In the genomic region with DNA sequence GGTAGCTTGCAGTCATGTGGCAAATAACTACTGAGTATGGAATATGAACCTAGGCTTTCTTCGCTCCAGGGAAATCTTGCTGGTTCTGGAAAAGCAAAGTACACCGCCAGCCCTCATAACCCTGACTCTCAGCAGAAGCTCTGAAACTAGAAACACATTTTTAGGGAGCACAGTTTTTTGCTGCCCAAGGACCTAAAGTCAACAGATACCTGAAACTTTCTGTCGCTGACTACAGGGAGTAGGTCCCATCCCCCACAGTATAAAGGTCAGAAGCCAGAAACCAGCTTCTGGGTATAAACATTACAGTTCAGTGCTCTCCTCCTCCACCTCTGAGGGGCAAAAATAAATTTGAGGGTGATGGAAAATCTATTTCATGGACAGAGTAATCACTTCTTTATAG, we compare ENCODE assay signal across 2 cellular contexts.
TF ChIP-seq lines count a peak whose summit lies in the region.

No MANE protein-coding gene starts in this region.

TF ChIP-seq in A549, 52 proteins besides CTCF, POLR2A, EP300 and RAD21 (continued from another document):
- TF ChIP-seq, protein P1, sequence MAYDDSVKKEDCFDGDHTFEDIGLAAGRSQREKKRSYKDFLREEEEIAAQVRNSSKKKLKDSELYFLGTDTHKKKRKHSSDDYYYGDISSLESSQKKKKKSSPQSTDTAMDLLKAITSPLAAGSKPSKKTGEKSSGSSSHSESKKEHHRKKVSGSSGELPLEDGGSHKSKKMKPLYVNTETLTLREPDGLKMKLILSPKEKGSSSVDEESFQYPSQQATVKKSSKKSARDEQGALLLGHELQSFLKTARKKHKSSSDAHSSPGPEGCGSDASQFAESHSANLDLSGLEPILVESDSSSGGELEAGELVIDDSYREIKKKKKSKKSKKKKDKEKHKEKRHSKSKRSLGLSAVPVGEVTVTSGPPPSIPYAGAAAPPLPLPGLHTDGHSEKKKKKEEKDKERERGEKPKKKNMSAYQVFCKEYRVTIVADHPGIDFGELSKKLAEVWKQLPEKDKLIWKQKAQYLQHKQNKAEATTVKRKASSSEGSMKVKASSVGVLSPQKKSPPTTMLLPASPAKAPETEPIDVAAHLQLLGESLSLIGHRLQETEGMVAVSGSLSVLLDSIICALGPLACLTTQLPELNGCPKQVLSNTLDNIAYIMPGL (CRISPR knock-in tag; IDR thresholded peaks at IDR 0.05; ENCODE audit: borderline replicate concordance), result no peak
- TF ChIP-seq NPAS2 (CRISPR knock-in tag; IDR thresholded peaks at IDR 0.05; ENCODE audit: borderline replicate concordance) (no peak), BCL3 (IDR thresholded peaks at IDR 0.05) (no peak), HOXB5 (CRISPR knock-in tag; IDR thresholded peaks at IDR 0.05) (no peak), ATOH8 (CRISPR knock-in tag; IDR thresholded peaks at IDR 0.05; ENCODE audit: low read depth) (no peak), RNF2 (IDR thresholded peaks at IDR 0.05; ENCODE audit: borderline replicate concordance, low read depth) (no peak), CBX8 (IDR thresholded peaks at IDR 0.05) (no peak), ESRRA (IDR thresholded peaks at IDR 0.05; ENCODE audit: borderline replicate concordance, low read length) (no peak), BHLHE40 (IDR thresholded peaks at IDR 0.05; ENCODE audit: low read depth, low read length) (no peak), MAZ (IDR thresholded peaks at IDR 0.05; ENCODE audit: borderline replicate concordance, low read depth, low read length) (no peak), PHF8 (IDR thresholded peaks at IDR 0.05; ENCODE audit: borderline replicate concordance, low read depth) (no peak)

TF ChIP-seq in GM23338, 12 proteins besides CTCF, POLR2A, EP300 and RAD21 (continued from another document):
- TF ChIP-seq ZNF462 (CRISPR knock-in tag; IDR thresholded peaks at IDR 0.05) (no peak), NANOG (IDR thresholded peaks at IDR 0.05; ENCODE audit: borderline replicate concordance) (no peak), JUNB (IDR thresholded peaks at IDR 0.05; ENCODE audit: unreplicated experiment) (no peak), ZNF114 (CRISPR knock-in tag; IDR thresholded peaks at IDR 0.05) (no peak), REST (IDR thresholded peaks at IDR 0.05; ENCODE audit: unreplicated experiment) (no peak), EZH2phosphoT487 (IDR thresholded peaks at IDR 0.05; ENCODE audit: unreplicated experiment) (no peak)
- TF ChIP-seq, protein P2, sequence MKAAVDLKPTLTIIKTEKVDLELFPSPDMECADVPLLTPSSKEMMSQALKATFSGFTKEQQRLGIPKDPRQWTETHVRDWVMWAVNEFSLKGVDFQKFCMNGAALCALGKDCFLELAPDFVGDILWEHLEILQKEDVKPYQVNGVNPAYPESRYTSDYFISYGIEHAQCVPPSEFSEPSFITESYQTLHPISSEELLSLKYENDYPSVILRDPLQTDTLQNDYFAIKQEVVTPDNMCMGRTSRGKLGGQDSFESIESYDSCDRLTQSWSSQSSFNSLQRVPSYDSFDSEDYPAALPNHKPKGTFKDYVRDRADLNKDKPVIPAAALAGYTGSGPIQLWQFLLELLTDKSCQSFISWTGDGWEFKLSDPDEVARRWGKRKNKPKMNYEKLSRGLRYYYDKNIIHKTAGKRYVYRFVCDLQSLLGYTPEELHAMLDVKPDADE (IDR thresholded peaks at IDR 0.05), result no peak
